Comparison of ENCODE assay signal across 13 cellular contexts in genomic region chr2:75424936-75425619, GRCh38.
A peak's percentile ranks its signal among the peaks of the same experiment; 100 is the strongest.
DNase-seq lines count a peak whose midpoint lies in the region; ATAC-seq and TF ChIP-seq lines count a peak whose summit lies in the region.
"Had no signal": no experiment of that assay in that cellular context is flagged by ENCODE, and none has a peak within 500 bp of the region (broad histone marks: within the 10 kb centered on the region; RNA-seq: fewer than 3 reads in every experiment).

No MANE protein-coding gene starts in this region.

- POLR2A ChIA-PET in BJ (lab: Charles Lee) = no interaction called here

- H3K9me3 ChIP-seq in WERI-Rb-1 (ENCODE audit: severe bottlenecking) (no peaks in the 10 kb centered on the region), tibial artery (no peaks in the 10 kb centered on the region)

- H3K27ac ChIP-seq in WERI-Rb-1 (no peak overlapping the region), tibial artery (no peak overlapping the region)

- H3K36me3 ChIP-seq in BJ (ENCODE audit: control insufficient read depth, insufficient read depth, low read length) = no peaks in the 10 kb centered on the region
- H3K36me3 ChIP-seq in WERI-Rb-1 = no peaks in the 10 kb centered on the region
- no peaks in the 10 kb centered on the region for H3K36me3 ChIP-seq in tibial artery

- 58 to 76% methylated on average over 3 to 4 of the region's 4 CpGs for WGBS in lower leg skin, 2 donors

- CTCF ChIA-PET in BJ (lab: Yijun Ruan, JAX) = no interaction called here

- H3K4me3 ChIP-seq in BJ (ENCODE audit: low read depth, low read length) (no peak overlapping the region), HFF-Myc (replicated peaks; ENCODE audit: low read depth, low read length) (no peak overlapping the region), WERI-Rb-1 (ENCODE audit: low read depth, low read length) (no peak overlapping the region), tibial artery (no peak overlapping the region), lower leg skin (ENCODE audit: low read depth, poor library complexity, severe bottlenecking) (no peak overlapping the region)

- H3K4me1 ChIP-seq in tibial artery = no peaks in the 10 kb centered on the region

- intact Hi-C loops in tibial artery (cut with DNase I; ENCODE audit: low total_unique reads) (no loop called here), lower leg skin (cut with DNase I; ENCODE audit: low total_unique reads) (no loop called here)

- ATAC-seq in GM21423 (IDR thresholded peaks at IDR 0.05; ENCODE audit: unreplicated experiment) (no peak), HG02885 (IDR thresholded peaks at IDR 0.05; ENCODE audit: poor library complexity, unreplicated experiment) (no peak)
- ATAC-seq: naive thymus-derived CD4-positive, alpha-beta T cell had no signal

- peaks cover 11% of the 10 kb centered on the region for H3K27me3 ChIP-seq in BJ (ENCODE audit: control insufficient read depth, insufficient read depth, low read length)
- H3K27me3 ChIP-seq in WERI-Rb-1 (ENCODE audit: insufficient read depth, low read depth, severe bottlenecking) = peaks cover 80% of the 10 kb centered on the region
- H3K27me3 ChIP-seq in tibial artery = no peaks in the 10 kb centered on the region

- no peak for TF ChIP-seq POLR2A in lower leg skin (IDR thresholded peaks at IDR 0.05)

- TF ChIP-seq CTCF in BJ (IDR thresholded peaks at IDR 0.05; ENCODE audit: insufficient read depth, low read depth, low read length) = 0 out of 2 replicates have a peak, but pooled peaks have one; percentile 10
- TF ChIP-seq CTCF in HFF-Myc (IDR thresholded peaks at IDR 0.05; ENCODE audit: low read depth, low read length, missing control alignments) = peak; percentile 26
- TF ChIP-seq CTCF in WERI-Rb-1 (IDR thresholded peaks at IDR 0.05; ENCODE audit: low read depth, low read length) = peak; percentile 23; the same call in 1 of the 2 replicates
- no peak for TF ChIP-seq CTCF in tibial artery (IDR thresholded peaks at IDR 0.05)
- TF ChIP-seq CTCF in lower leg skin (IDR thresholded peaks at IDR 0.05) = no peak

- DNase-seq in BJ (ENCODE audit: low read depth) = no peak
- DNase-seq in HFF-Myc (ENCODE audit: extremely low read depth, low read depth) = no peak
- peak; percentile 10 for DNase-seq in WERI-Rb-1
- peak; percentile 17 for DNase-seq in kidney tubule cell (ENCODE audit: low spot score)
- DNase-seq in tibial artery = no peak
- no peak for DNase-seq in lower leg skin (ENCODE audit: low spot score in 2 of 2)
- DNase-seq: activated T-cell treated with anti-CD3 and anti-CD28 coated beads for 4 hours; anterior cingulate cortex; NCI-H146; stimulated activated CD4-positive, alpha-beta T cell treated with anti-CD3 and anti-CD28 coated beads, Interleukin-12 subunit alpha, Interleukin-12 subunit beta, amount 100 ng/mL, for 4 hours had no signal

Comparison
In these comparisons a context has a peak if more than half of its experiments do, and no peak if none do; other contexts are left out.
1. DNase-seq: peak in WERI-Rb-1 (single experiment) and kidney tubule cell (single experiment); none in BJ (single experiment), HFF-Myc (single experiment), tibial artery (0 of 2) and lower leg skin (0 of 2).
2. CTCF ChIP-seq: peak in BJ (single experiment), HFF-Myc (single experiment) and WERI-Rb-1 (single experiment); none in tibial artery (0 of 2) and lower leg skin (0 of 3).